Comparison of ENCODE assay signal across 15 cellular contexts in genomic region chr15:49227602-49228001, GRCh38. TPM values are rescaled to one million over a fixed set of nuclear protein-coding genes. Genes with fewer than 3 reads are reported as not detected.
A peak's percentile ranks its signal among the peaks of the same experiment; 100 is the strongest.
DNase-seq lines count a peak whose midpoint lies in the region; ATAC-seq and TF ChIP-seq lines count a peak whose summit lies in the region.
"Had no signal": no experiment of that assay in that cellular context is flagged by ENCODE, and none has a peak within 500 bp of the region (broad histone marks: within the 10 kb centered on the region; RNA-seq: fewer than 3 reads in every experiment).

No MANE protein-coding gene starts in this region.

- H3K36me3 ChIP-seq in DND-41 (ENCODE audit: insufficient read depth, low read length) (peaks cover 6% of the 10 kb centered on the region), tibial artery (peaks cover 0 to 15% (median 11%) of the 10 kb centered on the region in 3 donors)
- H3K36me3 ChIP-seq: BE2C had no signal

- TF ChIP-seq CTCF in DND-41 (IDR thresholded peaks at IDR 0.05; ENCODE audit: borderline replicate concordance, extremely low read depth, low read length, poor library complexity, severe bottlenecking) (no peak), natural killer cell (IDR thresholded peaks at IDR 0.05) (no peak), tibial artery (IDR thresholded peaks at IDR 0.05) (no peak)

- peaks cover 10% of the 10 kb centered on the region for H4K20me1 ChIP-seq in DND-41 (ENCODE audit: insufficient read depth, low read length)

- H2AFZ ChIP-seq in DND-41 (ENCODE audit: low read depth, low read length): no peak overlapping the region

- H3K4me1 ChIP-seq in DND-41 (ENCODE audit: insufficient read depth, low read length): peaks cover 7% of the 10 kb centered on the region
- no peaks in the 10 kb centered on the region for H3K4me1 ChIP-seq in tibial artery
- H3K4me1 ChIP-seq: BE2C had no signal

- no peak overlapping the region for H3K9ac ChIP-seq in DND-41 (ENCODE audit: low read depth, low read length)

- peak overlapping the region; percentile 11 for H3K4me3 Mint-ChIP-seq in activated T-helper 2 cell treated with anti-CD3 and anti-CD28 coated beads, Interferon-gamma antibody, Interleukin-2, Interleukin-4, amounts not matched to agents 10 μg/mL and 5 μg/mL and 100 μg/mL, durations not matched to agents 14 hours and 24 hours and 36 hours (ENCODE audit: low read depth)
- no peak overlapping the region for H3K4me3 Mint-ChIP-seq in natural killer cell

- peaks cover 2% of the 10 kb centered on the region for H3K9me3 ChIP-seq in DND-41 (ENCODE audit: insufficient read depth, low read length, severe bottlenecking)
- H3K9me3 ChIP-seq in tibial artery: peaks cover 0 to 6% (median 0%) of the 10 kb centered on the region in 3 donors
- H3K9me3 ChIP-seq: BE2C, HAP-1 had no signal

- no peaks in the 10 kb centered on the region for H3K27me3 Mint-ChIP-seq in activated T-helper 2 cell treated with anti-CD3 and anti-CD28 coated beads, Interferon-gamma antibody, Interleukin-2, Interleukin-4, amounts not matched to agents 10 μg/mL and 5 μg/mL and 100 μg/mL, durations not matched to agents 14 hours and 24 hours and 36 hours (ENCODE audit: low read depth)
- H3K27me3 Mint-ChIP-seq in natural killer cell (ENCODE audit: low read depth in 2 of 2): no peaks in the 10 kb centered on the region
- H3K27me3 Mint-ChIP-seq: CD4-positive, alpha-beta memory T cell had no signal

- H3K4me3 ChIP-seq in DND-41 (ENCODE audit: low read depth in 1 of 2, low read length in 2 of 2): no peak overlapping the region
- no peak overlapping the region for H3K4me3 ChIP-seq in Jurkat, Clone E6-1 (ENCODE audit: low read length)
- no peak overlapping the region for H3K4me3 ChIP-seq in tibial artery
- H3K4me3 ChIP-seq: HAP-1 had no signal

- H3K79me2 ChIP-seq in DND-41 (ENCODE audit: insufficient read depth, low read length): peaks cover 10% of the 10 kb centered on the region; the same call in 1 of the 2 replicates

- DNase-seq in DND-41: no peak
- DNase-seq in Jurkat, Clone E6-1 (ENCODE audit: low read depth, low spot score): peak; percentile 53
- DNase-seq in activated T-helper 2 cell treated with anti-CD3 and anti-CD28 coated beads, Interferon-gamma antibody, Interleukin-2, Interleukin-4, amounts not matched to agents 10 μg/mL and 5 μg/mL and 100 μg/mL, durations not matched to agents 14 hours and 24 hours and 36 hours (ENCODE audit: low spot score): no peak
- DNase-seq in natural killer cell: no peak
- DNase-seq in HPDE6-E6E7 (ENCODE audit: extremely low spot score): no peak
- DNase-seq in islet precursor cell: no peak
- DNase-seq in tibial artery: no peak
- DNase-seq: BE2C, COR-L47, DMS153, GF-D8 had no signal

- no peak overlapping the region for H3K4me2 ChIP-seq in DND-41 (ENCODE audit: insufficient read depth, low read length)

- intact Hi-C loops in activated T-helper 2 cell treated with anti-CD3 and anti-CD28 coated beads, Interferon-gamma antibody, Interleukin-2, Interleukin-4, amounts not matched to agents 10 μg/mL and 5 μg/mL and 100 μg/mL, durations not matched to agents 14 hours and 24 hours and 36 hours (cut with micrococcal nuclease): no loop called here
- intact Hi-C loops in natural killer cell (cut with micrococcal nuclease): no loop called here
- intact Hi-C loops in tibial artery (cut with DNase I; ENCODE audit: low total_unique reads): no loop called here

- no peak overlapping the region for H3K27ac Mint-ChIP-seq in activated T-helper 2 cell treated with anti-CD3 and anti-CD28 coated beads, Interferon-gamma antibody, Interleukin-2, Interleukin-4, amounts not matched to agents 10 μg/mL and 5 μg/mL and 100 μg/mL, durations not matched to agents 14 hours and 24 hours and 36 hours
- H3K27ac Mint-ChIP-seq in natural killer cell: peak overlapping the region; percentile 37 to 39

- no peak overlapping the region for H3K27ac ChIP-seq in DND-41 (ENCODE audit: low read length)
- no peak overlapping the region for H3K27ac ChIP-seq in tibial artery
- H3K27ac ChIP-seq: C4-2B, HL-60 had no signal

- H3K27me3 ChIP-seq in DND-41 (ENCODE audit: insufficient read depth, low read length, poor library complexity) (no peaks in the 10 kb centered on the region), tibial artery (no peaks in the 10 kb centered on the region)
- H3K27me3 ChIP-seq: BE2C had no signal

- peaks cover 69% of the 10 kb centered on the region for H3K36me3 Mint-ChIP-seq in activated T-helper 2 cell treated with anti-CD3 and anti-CD28 coated beads, Interferon-gamma antibody, Interleukin-2, Interleukin-4, amounts not matched to agents 10 μg/mL and 5 μg/mL and 100 μg/mL, durations not matched to agents 14 hours and 24 hours and 36 hours (ENCODE audit: low read depth)
- H3K36me3 Mint-ChIP-seq in natural killer cell: peaks cover 6% of the 10 kb centered on the region

- ATAC-seq in DND-41 (ENCODE audit: insufficient read depth, low read depth) (peak; percentile 67), natural killer cell (no peak)

- peaks cover 17% of the 10 kb centered on the region for H3K4me1 Mint-ChIP-seq in activated T-helper 2 cell treated with anti-CD3 and anti-CD28 coated beads, Interferon-gamma antibody, Interleukin-2, Interleukin-4, amounts not matched to agents 10 μg/mL and 5 μg/mL and 100 μg/mL, durations not matched to agents 14 hours and 24 hours and 36 hours (ENCODE audit: low read depth)
- peaks cover 39 to 41% of the 10 kb centered on the region in 2 donors for H3K4me1 Mint-ChIP-seq in natural killer cell

- H3K9me3 Mint-ChIP-seq in activated T-helper 2 cell treated with anti-CD3 and anti-CD28 coated beads, Interferon-gamma antibody, Interleukin-2, Interleukin-4, amounts not matched to agents 10 μg/mL and 5 μg/mL and 100 μg/mL, durations not matched to agents 14 hours and 24 hours and 36 hours: peaks cover 39% of the 10 kb centered on the region
- H3K9me3 Mint-ChIP-seq in natural killer cell: peaks cover 0 to 4% of the 10 kb centered on the region in 2 donors

RNA-seq across cellular contexts. Expression of gene GALK2, which starts 57.6 kb away (rescaled TPM):
- polyA plus RNA-seq in Jurkat, Clone E6-1 (2012; ENCODE audit: insufficient read depth, insufficient read length): 22.8 TPM
- total RNA-seq in activated T-helper 2 cell treated with anti-CD3 and anti-CD28 coated beads, Interferon-gamma antibody, Interleukin-2, Interleukin-4, amounts not matched to agents 10 μg/mL and 5 μg/mL and 100 μg/mL, durations not matched to agents 14 hours and 24 hours and 36 hours: 29.8 and 33.3 TPM in 2 replicates
- total RNA-seq in natural killer cell: 10 to 100 TPM; 19.1 to 24.3 (median 23.6) TPM
